Comparison of ENCODE assay signal across 21 cellular contexts in genomic region chr7:31975546-31975945, GRCh38.
DNase-seq lines count a peak whose midpoint lies in the region; ATAC-seq, FAIRE-seq and TF ChIP-seq lines count a peak whose summit lies in the region.
"Had no signal": no experiment of that assay in that cellular context is flagged by ENCODE, and none has a peak within 500 bp of the region (broad histone marks: within the 10 kb centered on the region; RNA-seq: fewer than 3 reads in every experiment).

No MANE protein-coding gene starts in this region.

- no peak for ATAC-seq in GM21529 (IDR thresholded peaks at IDR 0.05; ENCODE audit: unreplicated experiment)
- ATAC-seq: CD8-positive, alpha-beta T cell had no signal

- H3K9me1 ChIP-seq in endothelial cell of umbilical vein (replicated peaks; ENCODE audit: control insufficient read depth, extremely low read depth, insufficient read depth, low read length): no peaks in the 10 kb centered on the region

- H3K4me3 ChIP-seq in GM06990 (replicated peaks; ENCODE audit: low read depth, low read length) (no peak overlapping the region), GM23248 (0 out of 2 replicates have a peak overlapping the region, but pooled peaks have one; percentile 18), endothelial cell of umbilical vein (replicated peaks in 1 of 3; ENCODE audit: insufficient read depth in 1 of 3, low read depth in 1 of 3, low read length in 3 of 3) (no peak overlapping the region)
- H3K4me3 ChIP-seq: BLaER1 had no signal

- H3K4me2 ChIP-seq in GM23248 (ENCODE audit: unreplicated experiment) (peak overlapping the region; percentile 30), endothelial cell of umbilical vein (ENCODE audit: insufficient read depth, low read length) (no peak overlapping the region)
- H3K4me2 ChIP-seq: BLaER1 had no signal

- POLR2A ChIA-PET in endothelial cell of umbilical vein (lab: Charles Lee): no interaction called here

- WGBS in GM23248 (ENCODE audit: low coverage in 1 of 2, low lambda C conversion rate in 2 of 2, missing lambda C conversion rate in 2 of 2), 2 experiments: 16 to 22% methylated on average over 5 of the region's 5 CpGs

- H3K79me2 ChIP-seq in GM23248 (ENCODE audit: insufficient read depth) (peaks cover 16% of the 10 kb centered on the region; the same call in 1 of the 2 replicates), endothelial cell of umbilical vein (ENCODE audit: control insufficient read depth, insufficient read depth, low read length) (no peaks in the 10 kb centered on the region)

- H3K9ac ChIP-seq in GM23248 (no peak overlapping the region), endothelial cell of umbilical vein (replicated peaks; ENCODE audit: extremely low read depth, insufficient read depth, low read length) (no peak overlapping the region)
- H3K9ac ChIP-seq: BLaER1 had no signal

- BruUV-seq in endothelial cell of umbilical vein (replicated peaks; lab: Mats Ljungman, UMichigan): no TSS peak

- in situ Hi-C loops in GM23248 (cut with MboI): no loop called here

- no peak overlapping the region for H2AFZ ChIP-seq in GM23248
- H2AFZ ChIP-seq in endothelial cell of umbilical vein (ENCODE audit: low read depth, low read length): no peak overlapping the region

- TF ChIP-seq CTCF in GM06990 (IDR thresholded peaks at IDR 0.05; ENCODE audit: insufficient read depth, low read length, poor library complexity, severe bottlenecking) (no peak), endothelial cell of umbilical vein (IDR thresholded peaks at IDR 0.05; ENCODE audit: extremely low read depth in 1 of 2, insufficient read depth in 1 of 2, low read depth in 1 of 2, low read length in 2 of 2) (no peak)

- H3K27me3 ChIP-seq in GM06990 (replicated peaks; ENCODE audit: control insufficient read depth, insufficient read depth, low read length) (no peaks in the 10 kb centered on the region), GM23248 (replicated peaks; ENCODE audit: insufficient read depth) (no peaks in the 10 kb centered on the region), endothelial cell of umbilical vein (ENCODE audit: control insufficient read depth in 2 of 2, insufficient read depth in 2 of 2, low read length in 2 of 2) (no peaks in the 10 kb centered on the region)
- H3K27me3 ChIP-seq: BLaER1 had no signal

- H3K9me3 ChIP-seq in GM23248 (ENCODE audit: low read depth) (no peaks in the 10 kb centered on the region), endothelial cell of umbilical vein (replicated peaks; ENCODE audit: control insufficient read depth, insufficient read depth, low read length) (no peaks in the 10 kb centered on the region)
- H3K9me3 ChIP-seq: Caco-2 had no signal

- no peaks in the 10 kb centered on the region for H4K20me1 ChIP-seq in GM23248 (ENCODE audit: insufficient read depth)
- no peaks in the 10 kb centered on the region for H4K20me1 ChIP-seq in endothelial cell of umbilical vein (replicated peaks; ENCODE audit: control insufficient read depth, extremely low read depth, insufficient read depth, low read length)
- H4K20me1 ChIP-seq: BLaER1 had no signal

- intact Hi-C loops in endothelial cell of umbilical vein (cut with micrococcal nuclease): no loop called here

- no peak for TF ChIP-seq POLR2A in endothelial cell of umbilical vein (IDR thresholded peaks at IDR 0.05; ENCODE audit: low read depth, low read length)

- H3K27ac ChIP-seq in GM23248 (no peak overlapping the region), endothelial cell of umbilical vein (ENCODE audit: insufficient read depth, low read depth, low read length) (no peak overlapping the region)
- H3K27ac ChIP-seq: 22Rv1, BLaER1, C4-2B had no signal

- FAIRE-seq in endothelial cell of umbilical vein (lab: Jason Lieb, UNC): peak; percentile 21
- FAIRE-seq: A204.1, G401.6, GM12892, H1 had no signal

- H3K4me1 ChIP-seq in GM23248 (ENCODE audit: insufficient read depth) (peaks cover 6% of the 10 kb centered on the region), endothelial cell of umbilical vein (ENCODE audit: control insufficient read depth, extremely low read depth, insufficient read depth, low read length) (no peaks in the 10 kb centered on the region)
- H3K4me1 ChIP-seq: BLaER1, Caco-2 had no signal

- DNase-seq in NOMO-1 treated with DMSO at 0.1 percent for 48 hours (lab: John Stamatoyannopoulos, UW; ENCODE audit: unreplicated experiment): peak; percentile 8
- DNase-seq in NOMO-1 treated with dmso at 0.1 percent for 144 hours (lab: John Stamatoyannopoulos, UW; ENCODE audit: unreplicated experiment): no peak
- DNase-seq in GM06990 (ENCODE audit: extremely low read depth, insufficient read length): peak; percentile 18
- no peak for DNase-seq in GM23248
- DNase-seq in endothelial cell of umbilical vein (ENCODE audit: low read depth, low spot score): no peak
- DNase-seq in GF-D8 (lab: John Stamatoyannopoulos, UW): no peak
- DNase-seq: Caco-2; CD4-positive, CD25-positive, alpha-beta regulatory T cell; CD8-positive, alpha-beta T cell; DMS153; DND-41; H7; HCEC 1CT had no signal

- 0 out of 2 replicates have a peak, but pooled peaks cover 3% of the 10 kb centered on the region for H3F3A ChIP-seq in GM23248 (ENCODE audit: insufficient read depth)

- dilution Hi-C loops in endothelial cell of umbilical vein (cut with MboI; ENCODE audit: extremely low pct_ligation_motif_present, low sequenced_read_pairs): no loop called here

- H3K36me3 ChIP-seq in GM06990 (ENCODE audit: control insufficient read depth, insufficient read depth, low read length): no peaks in the 10 kb centered on the region
- no peaks in the 10 kb centered on the region for H3K36me3 ChIP-seq in GM23248 (ENCODE audit: low read depth)
- H3K36me3 ChIP-seq in endothelial cell of umbilical vein (ENCODE audit: control insufficient read depth in 2 of 2, extremely low read depth in 1 of 2, insufficient read depth in 2 of 2, low read length in 2 of 2): no peaks in the 10 kb centered on the region
- H3K36me3 ChIP-seq: BLaER1 had no signal

- no peaks in the 10 kb centered on the region for H3K9me2 ChIP-seq in GM23248 (ENCODE audit: insufficient read depth)

- CTCF ChIA-PET in endothelial cell of umbilical vein (lab: Charles Lee): no interaction called here

TF ChIP-seq in endothelial cell of umbilical vein, 7 proteins besides CTCF, POLR2A, EP300 and RAD21:
- TF ChIP-seq JUN (IDR thresholded peaks at IDR 0.05; ENCODE audit: borderline replicate concordance, insufficient read depth, insufficient read length, low read depth): no peak
- TF ChIP-seq FOS (IDR thresholded peaks at IDR 0.05; ENCODE audit: borderline replicate concordance, insufficient read depth, low read length): no peak
- TF ChIP-seq GATA2 (IDR thresholded peaks at IDR 0.05; ENCODE audit: insufficient read depth, insufficient read length, low read depth, low read length): no peak
- no peak for TF ChIP-seq EZH2 (IDR thresholded peaks at IDR 0.05; ENCODE audit: borderline replicate concordance, low read depth, low read length, severe bottlenecking)
TF ChIP-seq in endothelial cell of umbilical vein: peak in this region for 0.

Comparison
In these comparisons a context has a peak if more than half of its experiments do, and no peak if none do; other contexts are left out.
1. DNase-seq: peak in NOMO-1 treated with DMSO at 0.1 percent for 48 hours (single experiment) and GM06990 (single experiment); none in NOMO-1 treated with dmso at 0.1 percent for 144 hours (single experiment), GM23248 (single experiment), endothelial cell of umbilical vein (single experiment) and GF-D8 (single experiment).